Comparison of ENCODE assay signal across 1 cellular context in genomic region chr6:31546962-31547726, GRCh38.
TF ChIP-seq lines count a peak whose summit lies in the region.

Gene NFKBIL1 (plus strand): TSS chr6:31547608. CDS start chr6:31547695, 87 bp downstream.

TF ChIP-seq in H1, 55 proteins besides CTCF, POLR2A, EP300 and RAD21 (continued from another document):
- TF ChIP-seq SAP30 (IDR thresholded peaks at IDR 0.05; ENCODE audit: insufficient read depth, insufficient replicate concordance, low read length) (no peak), SUZ12 (IDR thresholded peaks at IDR 0.05; ENCODE audit: low read length) (no peak), GTF2F1 (IDR thresholded peaks at IDR 0.05; ENCODE audit: borderline replicate concordance, low read depth, low read length) (no peak), TAF1 (IDR thresholded peaks at IDR 0.05; ENCODE audit: low read depth, low read length) (peak; percentile 80), HDAC2 (IDR thresholded peaks at IDR 0.05; ENCODE audit: borderline replicate concordance in 1 of 2, low read depth in 2 of 2, low read length in 2 of 2) (no peak), KDM5A (IDR thresholded peaks at IDR 0.05; ENCODE audit: low read length) (peak; percentile 56; the same call in 1 of the 2 replicates), PHF8 (conservative IDR thresholded peaks at IDR 0.05; ENCODE audit: low read depth, low read length) (peak; percentile 29; the same call in 1 of the 2 replicates), ATF3 (IDR thresholded peaks at IDR 0.05; ENCODE audit: insufficient read depth, low read depth, low read length) (no peak), BRCA1 (IDR thresholded peaks at IDR 0.05; ENCODE audit: low read depth, low read length) (no peak; the same call in 1 of the 2 replicates), SP4 (IDR thresholded peaks at IDR 0.05; ENCODE audit: low read length) (peak; percentile 88), NANOG (IDR thresholded peaks at IDR 0.05; ENCODE audit: insufficient read depth, low read depth, low read length, poor library complexity, severe bottlenecking) (peak; percentile 2), ASH2L (IDR thresholded peaks at IDR 0.05; ENCODE audit: low read length) (no peak), TEAD4 (IDR thresholded peaks at IDR 0.05; ENCODE audit: low read depth, low read length) (no peak), POU5F1 (IDR thresholded peaks at IDR 0.05; ENCODE audit: low read depth, low read length) (no peak), BACH1 (IDR thresholded peaks at IDR 0.05; ENCODE audit: low read length) (no peak), KDM1A (IDR thresholded peaks at IDR 0.05; ENCODE audit: borderline replicate concordance, low read length) (no peak), RNF2 (IDR thresholded peaks at IDR 0.05; ENCODE audit: borderline replicate concordance, low read depth, low read length, missing control alignments, poor library complexity, severe bottlenecking) (no peak), USF2 (IDR thresholded peaks at IDR 0.05; ENCODE audit: low read length) (no peak), E2F6 (IDR thresholded peaks at IDR 0.05) (peak; percentile 23; the same call in 1 of the 2 replicates), SRF (IDR thresholded peaks at IDR 0.05; ENCODE audit: low read depth, low read length) (no peak), RBBP5 (IDR thresholded peaks at IDR 0.05; ENCODE audit: borderline replicate concordance, low read depth, low read length) (0 out of 2 replicates have a peak, but pooled peaks have one; percentile 19), HDAC6 (IDR thresholded peaks at IDR 0.05; ENCODE audit: low read depth, low read length) (no peak), MAFK (IDR thresholded peaks at IDR 0.05; ENCODE audit: low read depth, low read length) (no peak), TAF7 (optimal IDR thresholded peaks at IDR 0.05; ENCODE audit: borderline replicate concordance, low read depth, low read length) (no peak), MAX (IDR thresholded peaks at IDR 0.05) (peak; percentile 39; the same call in 1 of the 2 replicates), RFX5 (IDR thresholded peaks at IDR 0.05; ENCODE audit: borderline replicate concordance, low read depth, low read length) (no peak), SIX5 (IDR thresholded peaks at IDR 0.05; ENCODE audit: low read depth, low read length) (peak; percentile 66; the same call in 1 of the 2 replicates), CHD7 (IDR thresholded peaks at IDR 0.05; ENCODE audit: insufficient replicate concordance, low read length) (no peak), ZNF274 (IDR thresholded peaks at IDR 0.05; ENCODE audit: borderline replicate concordance, extremely low read depth, low read length) (no peak), JUN (IDR thresholded peaks at IDR 0.05; ENCODE audit: low read depth, low read length) (no peak), ATF2 (IDR thresholded peaks at IDR 0.05; ENCODE audit: low read length) (0 out of 2 replicates have a peak, but pooled peaks have one; percentile 17), SIRT6 (IDR thresholded peaks at IDR 0.05; ENCODE audit: low read length) (no peak), CHD1 (IDR thresholded peaks at IDR 0.05; ENCODE audit: low read depth, low read length) (peak; percentile 13; the same call in 1 of the 2 replicates), EZH2 (IDR thresholded peaks at IDR 0.05; ENCODE audit: low read depth, low read length, severe bottlenecking) (no peak), EGR1 (IDR thresholded peaks at IDR 0.05; ENCODE audit: borderline replicate concordance, low read depth, low read length) (peak; percentile 47; the same call in 1 of the 2 replicates), CBX8 (IDR thresholded peaks at IDR 0.05; ENCODE audit: borderline replicate concordance, low read depth, low read length) (no peak), YY1 (IDR thresholded peaks at IDR 0.05; ENCODE audit: low read depth, low read length) (peak; percentile 70), CHD2 (IDR thresholded peaks at IDR 0.05; ENCODE audit: low read length) (no peak)
